Comparison of ENCODE assay signal across 2 cellular contexts in the genomic region with DNA sequence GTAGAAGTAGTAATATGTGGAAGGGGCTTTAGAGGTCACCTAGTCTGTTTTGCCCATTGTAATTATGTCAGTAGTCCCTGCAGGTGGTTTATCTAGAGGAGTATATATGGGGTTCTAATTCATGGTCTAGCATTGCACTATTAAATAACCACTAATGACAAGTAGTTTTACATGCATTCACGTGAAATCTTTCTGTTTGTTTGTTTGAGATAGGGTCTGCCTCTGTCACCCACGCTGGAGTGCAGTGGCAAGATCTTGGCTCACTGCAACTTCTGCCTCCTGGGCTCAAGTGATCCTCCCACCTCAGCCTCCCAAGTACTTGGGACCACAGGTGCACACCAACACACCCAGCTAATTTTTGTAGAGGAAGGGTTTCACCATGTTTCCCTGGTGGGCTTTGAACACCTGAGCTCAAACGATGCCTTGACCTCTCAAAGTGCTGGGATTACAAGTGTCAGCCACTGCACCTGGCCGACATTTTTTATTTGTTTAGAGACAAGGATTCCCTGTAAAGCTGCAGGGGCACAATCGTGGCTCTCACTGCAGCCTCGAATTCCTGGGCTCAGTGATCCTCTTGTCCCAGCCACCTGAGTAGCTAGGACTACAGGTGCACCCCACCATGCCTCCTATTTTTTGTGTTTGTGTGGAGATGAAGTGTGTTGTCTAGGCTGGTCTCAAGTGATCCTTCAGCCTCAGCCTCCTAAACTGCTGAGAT.
TF ChIP-seq lines count a peak whose summit lies in the region.

No MANE protein-coding gene starts in this region.

TF ChIP-seq in HEK293, 187 proteins besides CTCF, POLR2A, EP300 and RAD21 (continues in another document):
- no peak for TF ChIP-seq ZNF155 (tag by site-specific recombination; IDR thresholded peaks at IDR 0.05)
- TF ChIP-seq EGR2 (tag by site-specific recombination; IDR thresholded peaks at IDR 0.05; ENCODE audit: low read depth) = peak; percentile 16; the same call in 1 of the 2 replicates
- TF ChIP-seq, protein P1, sequence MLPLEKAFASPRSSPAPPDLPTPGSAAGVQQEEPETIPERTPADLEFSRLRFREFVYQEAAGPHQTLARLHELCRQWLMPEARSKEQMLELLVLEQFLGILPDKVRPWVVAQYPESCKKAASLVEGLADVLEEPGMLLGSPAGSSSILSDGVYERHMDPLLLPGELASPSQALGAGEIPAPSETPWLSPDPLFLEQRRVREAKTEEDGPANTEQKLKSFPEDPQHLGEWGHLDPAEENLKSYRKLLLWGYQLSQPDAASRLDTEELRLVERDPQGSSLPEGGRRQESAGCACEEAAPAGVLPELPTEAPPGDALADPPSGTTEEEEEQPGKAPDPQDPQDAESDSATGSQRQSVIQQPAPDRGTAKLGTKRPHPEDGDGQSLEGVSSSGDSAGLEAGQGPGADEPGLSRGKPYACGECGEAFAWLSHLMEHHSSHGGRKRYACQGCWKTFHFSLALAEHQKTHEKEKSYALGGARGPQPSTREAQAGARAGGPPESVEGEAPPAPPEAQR (tag by site-specific recombination; IDR thresholded peaks at IDR 0.05) = no peak
- no peak for TF ChIP-seq ZNF555 (tag by site-specific recombination; conservative IDR thresholded peaks at IDR 0.05)
- peak; percentile 42; the same call in 1 of the 2 replicates for TF ChIP-seq ZNF843 (tag by site-specific recombination; IDR thresholded peaks at IDR 0.05)
- peak; percentile 58 for TF ChIP-seq ZBTB44 (tag by site-specific recombination; IDR thresholded peaks at IDR 0.05)
- TF ChIP-seq ZNF266 (tag by site-specific recombination; IDR thresholded peaks at IDR 0.05; ENCODE audit: low read depth) = no peak
- TF ChIP-seq IKZF3 (tag by site-specific recombination; IDR thresholded peaks at IDR 0.05) = no peak
- TF ChIP-seq INSM2 (tag by site-specific recombination; IDR thresholded peaks at IDR 0.05) = no peak
- TF ChIP-seq ZFHX2 (tag by site-specific recombination; conservative IDR thresholded peaks at IDR 0.05) = peak; percentile 62
- TF ChIP-seq GLIS1 (tag by site-specific recombination; IDR thresholded peaks at IDR 0.05) = peak; percentile 51; the same call in 1 of the 2 replicates
- TF ChIP-seq ZNF561 (tag by site-specific recombination; IDR thresholded peaks at IDR 0.05; ENCODE audit: borderline replicate concordance) = no peak
- no peak for TF ChIP-seq ZBTB26 (tag by site-specific recombination; optimal IDR thresholded peaks at IDR 0.05)
- peak; percentile 80 for TF ChIP-seq OSR2 (tag by site-specific recombination; IDR thresholded peaks at IDR 0.05)
- TF ChIP-seq, protein P2, sequence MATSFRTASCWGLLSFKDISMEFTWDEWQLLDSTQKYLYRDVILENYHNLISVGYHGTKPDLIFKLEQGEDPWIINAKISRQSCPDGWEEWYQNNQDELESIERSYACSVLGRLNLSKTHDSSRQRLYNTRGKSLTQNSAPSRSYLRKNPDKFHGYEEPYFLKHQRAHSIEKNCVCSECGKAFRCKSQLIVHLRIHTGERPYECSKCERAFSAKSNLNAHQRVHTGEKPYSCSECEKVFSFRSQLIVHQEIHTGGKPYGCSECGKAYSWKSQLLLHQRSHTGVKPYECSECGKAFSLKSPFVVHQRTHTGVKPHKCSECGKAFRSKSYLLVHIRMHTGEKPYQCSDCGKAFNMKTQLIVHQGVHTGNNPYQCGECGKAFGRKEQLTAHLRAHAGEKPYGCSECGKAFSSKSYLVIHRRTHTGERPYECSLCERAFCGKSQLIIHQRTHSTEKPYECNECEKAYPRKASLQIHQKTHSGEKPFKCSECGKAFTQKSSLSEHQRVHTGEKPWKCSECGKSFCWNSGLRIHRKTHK (tag by site-specific recombination; IDR thresholded peaks at IDR 0.05) = no peak
- TF ChIP-seq ZNF133 (tag by site-specific recombination; IDR thresholded peaks at IDR 0.05) = no peak
- no peak for TF ChIP-seq ZNF521 (tag by site-specific recombination; IDR thresholded peaks at IDR 0.05)
- no peak for TF ChIP-seq ZNF302 (tag by site-specific recombination; IDR thresholded peaks at IDR 0.05; ENCODE audit: low read depth)
- TF ChIP-seq ZNF394 (tag by site-specific recombination; IDR thresholded peaks at IDR 0.05; ENCODE audit: borderline replicate concordance) = no peak
- TF ChIP-seq WT1 (tag by site-specific recombination; IDR thresholded peaks at IDR 0.05) = peak; percentile 85

TF ChIP-seq in H1, 55 proteins besides CTCF, POLR2A, EP300 and RAD21:
- TF ChIP-seq CBX8 (IDR thresholded peaks at IDR 0.05; ENCODE audit: borderline replicate concordance, low read depth, low read length) = no peak
- TF ChIP-seq CHD1 (IDR thresholded peaks at IDR 0.05; ENCODE audit: low read depth, low read length) = no peak
- 0 out of 2 replicates have a peak, but pooled peaks have one; percentile 47 for TF ChIP-seq TEAD4 (IDR thresholded peaks at IDR 0.05; ENCODE audit: low read depth, low read length)
- TF ChIP-seq POLR2AphosphoS5 (IDR thresholded peaks at IDR 0.05; ENCODE audit: low read depth, low read length) = peak; percentile 23; the same call in 1 of the 2 replicates
- no peak for TF ChIP-seq SAP30 (IDR thresholded peaks at IDR 0.05; ENCODE audit: insufficient read depth, insufficient replicate concordance, low read length)
